13 cellular contexts compared by ENCODE assay signal in genomic region chr11:7536102-7536501, GRCh38. TPM values are rescaled to one million over a fixed set of nuclear protein-coding genes. Genes with fewer than 3 reads are reported as not detected.
A peak's percentile ranks its signal among the peaks of the same experiment; 100 is the strongest.
DNase-seq lines count a peak whose midpoint lies in the region; ATAC-seq and TF ChIP-seq lines count a peak whose summit lies in the region.
"Had no signal": no experiment of that assay in that cellular context is flagged by ENCODE, and none has a peak within 500 bp of the region (broad histone marks: within the 10 kb centered on the region; RNA-seq: fewer than 3 reads in every experiment).

No MANE protein-coding gene starts in this region.

- H3K27me3 Mint-ChIP-seq in activated CD4-positive, alpha-beta T cell treated with anti-CD3 and anti-CD28 coated beads for 36 hours = no peaks in the 10 kb centered on the region
- no peaks in the 10 kb centered on the region for H3K27me3 Mint-ChIP-seq in stimulated activated memory B cell treated with anti-CD40 and anti-IgM and Interleukin-4, amounts not matched to agents 10 μg/mL and 1 μg/mL and 100 μg/mL, for 72 hours

- intact Hi-C loops in activated CD4-positive, alpha-beta T cell treated with anti-CD3 and anti-CD28 coated beads for 36 hours (cut with DNase I, micrococcal nuclease) = no loop called here

- H3K27ac Mint-ChIP-seq in activated CD4-positive, alpha-beta T cell treated with anti-CD3 and anti-CD28 coated beads for 36 hours = no peak overlapping the region
- peak overlapping the region; percentile 63 for H3K27ac Mint-ChIP-seq in stimulated activated memory B cell treated with anti-CD40 and anti-IgM and Interleukin-4, amounts not matched to agents 10 μg/mL and 1 μg/mL and 100 μg/mL, for 72 hours
- H3K27ac Mint-ChIP-seq: T-helper 1 cell treated with Interleukin-12 subunit alpha and Interleukin-12 subunit beta and Interleukin-4 antibody, amounts not matched to agents 30 μg/mL and 1 μg/mL, for 36 hours had no signal

- H3K9me3 Mint-ChIP-seq in activated CD4-positive, alpha-beta T cell treated with anti-CD3 and anti-CD28 coated beads for 36 hours (ENCODE audit: low read depth) = no peaks in the 10 kb centered on the region
- H3K9me3 Mint-ChIP-seq in stimulated activated memory B cell treated with anti-CD40 and anti-IgM and Interleukin-4, amounts not matched to agents 10 μg/mL and 1 μg/mL and 100 μg/mL, for 72 hours = no peaks in the 10 kb centered on the region
- H3K9me3 Mint-ChIP-seq: T-helper 1 cell treated with Interleukin-12 subunit alpha and Interleukin-12 subunit beta and Interleukin-4 antibody, amounts not matched to agents 30 μg/mL and 1 μg/mL, for 36 hours had no signal

- H3K36me3 Mint-ChIP-seq in activated CD4-positive, alpha-beta T cell treated with anti-CD3 and anti-CD28 coated beads for 36 hours (ENCODE audit: low read depth) = no peaks in the 10 kb centered on the region
- H3K36me3 Mint-ChIP-seq in stimulated activated memory B cell treated with anti-CD40 and anti-IgM and Interleukin-4, amounts not matched to agents 10 μg/mL and 1 μg/mL and 100 μg/mL, for 72 hours = peaks cover 53% of the 10 kb centered on the region

- H3K4me3 ChIP-seq in fibroblast of villous mesenchyme (ENCODE audit: low read depth, low read length) = no peak overlapping the region
- H3K4me3 ChIP-seq: GM23248, right lobe of liver had no signal

- H3K4me3 Mint-ChIP-seq in activated CD4-positive, alpha-beta T cell treated with anti-CD3 and anti-CD28 coated beads for 36 hours = no peak overlapping the region
- no peak overlapping the region for H3K4me3 Mint-ChIP-seq in stimulated activated memory B cell treated with anti-CD40 and anti-IgM and Interleukin-4, amounts not matched to agents 10 μg/mL and 1 μg/mL and 100 μg/mL, for 72 hours
- H3K4me3 Mint-ChIP-seq: T-helper 1 cell treated with Interleukin-12 subunit alpha and Interleukin-12 subunit beta and Interleukin-4 antibody, amounts not matched to agents 30 μg/mL and 1 μg/mL, for 36 hours had no signal

- peak; percentile 4 for TF ChIP-seq CTCF in fibroblast of villous mesenchyme (IDR thresholded peaks at IDR 0.05; ENCODE audit: insufficient read depth, low read depth, low read length)

- peak; percentile 23 for DNase-seq in activated CD4-positive, alpha-beta T cell treated with anti-CD3 and anti-CD28 coated beads for 36 hours
- DNase-seq in activated CD4-positive, alpha-beta T cell treated with anti-CD3 and anti-CD28 coated beads, Interleukin-2, amount 50 U/mL, for 1 hour = no peak
- peak; percentile 5 for DNase-seq in NCI-H69 (lab: John Stamatoyannopoulos, UW)
- DNase-seq in fibroblast of villous mesenchyme (ENCODE audit: low read depth) = no peak
- DNase-seq in anterior cingulate cortex (lab: John Stamatoyannopoulos, UW) = no peak
- DNase-seq: activated effector memory CD4-positive, alpha-beta T cell treated with Interleukin-2 at 50 U/mL for 16 hours; GM23248; NCI-H226 had no signal

- POLR2A ChIA-PET in activated CD4-positive, alpha-beta T cell treated with anti-CD3 and anti-CD28 coated beads for 36 hours (lab: Charles Lee) = no interaction called here

- H3K4me1 Mint-ChIP-seq in activated CD4-positive, alpha-beta T cell treated with anti-CD3 and anti-CD28 coated beads for 36 hours = peaks cover 62% of the 10 kb centered on the region
- peaks cover 93% of the 10 kb centered on the region for H3K4me1 Mint-ChIP-seq in stimulated activated memory B cell treated with anti-CD40 and anti-IgM and Interleukin-4, amounts not matched to agents 10 μg/mL and 1 μg/mL and 100 μg/mL, for 72 hours

- CTCF ChIA-PET in activated CD4-positive, alpha-beta T cell treated with anti-CD3 and anti-CD28 coated beads for 36 hours (lab: Charles Lee) = no interaction called here

- ATAC-seq in activated CD4-positive, alpha-beta T cell treated with anti-CD3 and anti-CD28 coated beads for 36 hours = no peak
- no peak for ATAC-seq in stimulated activated memory B cell treated with anti-CD40 and anti-IgM and Interleukin-4, amounts not matched to agents 10 μg/mL and 1 μg/mL and 100 μg/mL, for 72 hours
- ATAC-seq in HG02678 (IDR thresholded peaks at IDR 0.05; ENCODE audit: unreplicated experiment) (no peak), GM18909 (IDR thresholded peaks at IDR 0.05; ENCODE audit: poor library complexity, unreplicated experiment) (no peak)
- ATAC-seq: right lobe of liver had no signal

RNA-seq across cellular contexts. Expression of gene PPFIBP2, which starts 22.3 kb away (rescaled TPM):
- 10 to 100 TPM in 1 of 2 experiments, 1 to 10 TPM in 1; 7.9 to 13.2 TPM for total RNA-seq in activated CD4-positive, alpha-beta T cell treated with anti-CD3 and anti-CD28 coated beads for 36 hours
- total RNA-seq in fibroblast of villous mesenchyme = 9.7 and 20.3 TPM in 2 replicates

RNA-seq across cellular contexts. Expression of gene OLFML1, which starts 50.8 kb away (rescaled TPM):
- total RNA-seq in activated CD4-positive, alpha-beta T cell treated with anti-CD3 and anti-CD28 coated beads for 36 hours = not detected
- 1.9 and 2.2 TPM in 2 replicates for total RNA-seq in fibroblast of villous mesenchyme

Comparison
In these comparisons a context has a peak if more than half of its experiments do, and no peak if none do; other contexts are left out.
1. DNase-seq: peak in activated CD4-positive, alpha-beta T cell treated with anti-CD3 and anti-CD28 coated beads for 36 hours (single experiment) and NCI-H69 (single experiment); none in activated CD4-positive, alpha-beta T cell treated with anti-CD3 and anti-CD28 coated beads, Interleukin-2, amount 50 U/mL, for 1 hour (single experiment), fibroblast of villous mesenchyme (single experiment) and anterior cingulate cortex (0 of 58).